ENCODE assay signal across 16 cellular contexts in genomic region chr13:100274942-100275506, GRCh38.
A peak's percentile ranks its signal among the peaks of the same experiment; 100 is the strongest.
DNase-seq lines count a peak whose midpoint lies in the region; ATAC-seq, FAIRE-seq and TF ChIP-seq lines count a peak whose summit lies in the region.
"Had no signal": no experiment of that assay in that cellular context is flagged by ENCODE, and none has a peak within 500 bp of the region (broad histone marks: within the 10 kb centered on the region; RNA-seq: fewer than 3 reads in every experiment).

No MANE protein-coding gene starts in this region.

- H3K4me2 ChIP-seq in K562 (ENCODE audit: insufficient read depth, low read length) (no peak overlapping the region), PC-9 (no peak overlapping the region), hepatocyte (no peak overlapping the region)

- CTCF ChIA-PET in K562 (lab: Yijun Ruan, JAX; ENCODE audit: low intra/inter-chr PET ratio) (no interaction called here), PC-9 (lab: Charles Lee) (no interaction called here)

- DNase-seq in ELR (ENCODE audit: low read depth) (peak; percentile 36), NB4 (ENCODE audit: low read depth) (peak; percentile 94), K562 (ENCODE audit: extremely low read depth in 1 of 4, low spot score in 3 of 4) (peak in 3 of 4 experiments; percentile 7 to 15 (median 9)), left lobe of liver (ENCODE audit: low spot score) (no peak), PC-9 (no peak), hepatocyte (ENCODE audit: low spot score) (no peak), psoas muscle (no peak), NCI-H2029 (lab: John Stamatoyannopoulos, UW) (no peak)
- DNase-seq: activated CD8-positive, alpha-beta memory T cell treated with anti-CD3 and anti-CD28 coated beads for 24 hours; activated effector memory CD4-positive, alpha-beta T cell treated with anti-CD3 and anti-CD28 coated beads, Interleukin-2, amount 50 U/mL, for 16 hours; effector memory CD4-positive, alpha-beta T cell; foreskin melanocyte; NCI-H187; SHP77 had no signal

- H3K27me3 ChIP-seq in K562 (ENCODE audit: control insufficient read depth in 2 of 2, insufficient read depth in 2 of 2, low read length in 2 of 2) (no peaks in the 10 kb centered on the region), PC-9 (ENCODE audit: insufficient read depth, low read depth) (no peaks in the 10 kb centered on the region), hepatocyte (no peaks in the 10 kb centered on the region), psoas muscle (ENCODE audit: insufficient read depth in 3 of 3, low read length in 2 of 3) (no peaks in the 10 kb centered on the region)
- H3K27me3 ChIP-seq: suprapubic skin had no signal

- FAIRE-seq in K562 (lab: Jason Lieb, UNC): no peak

- H2AFZ ChIP-seq in K562 (ENCODE audit: low read depth, low read length): no peak overlapping the region
- no peak overlapping the region for H2AFZ ChIP-seq in PC-9
- H2AFZ ChIP-seq in hepatocyte: no peak overlapping the region

- TF ChIP-seq POLR2A in NB4 (IDR thresholded peaks at IDR 0.05; ENCODE audit: extremely low read depth, insufficient read length): no peak
- no peak for TF ChIP-seq POLR2A in K562 (conservative IDR thresholded peaks at IDR 0.05)

- no TSS peak for BruUV-seq in K562 (replicated peaks; lab: Mats Ljungman, UMichigan)
- BruUV-seq in PC-9 (replicated peaks; lab: Mats Ljungman, UMichigan): no TSS peak

- H3K27ac ChIP-seq in K562 (ENCODE audit: extremely low read depth, low read depth, low read length): no peak overlapping the region
- no peak overlapping the region for H3K27ac ChIP-seq in PC-9
- no peak overlapping the region for H3K27ac ChIP-seq in hepatocyte
- H3K27ac ChIP-seq in psoas muscle: no peak overlapping the region
- H3K27ac ChIP-seq: prostate gland, suprapubic skin had no signal

- H3K9me3 ChIP-seq in K562 (replicated peaks; ENCODE audit: control insufficient read depth, insufficient read depth, low read depth, low read length) (no peaks in the 10 kb centered on the region), PC-9 (ENCODE audit: insufficient read depth, low read depth) (no peaks in the 10 kb centered on the region), hepatocyte (ENCODE audit: low read depth) (no peaks in the 10 kb centered on the region), psoas muscle (no peaks in the 10 kb centered on the region)
- H3K9me3 ChIP-seq: prostate gland, suprapubic skin had no signal

- TF ChIP-seq CTCF in NB4 (IDR thresholded peaks at IDR 0.05; ENCODE audit: low read depth, low read length) (no peak), K562 (IDR thresholded peaks at IDR 0.05 in 2 of 3, conservative IDR thresholded peaks at IDR 0.05 in 1 of 3; ENCODE audit: insufficient read depth in 2 of 3, low read depth in 1 of 3, low read length in 3 of 3) (no peak), PC-9 (conservative IDR thresholded peaks at IDR 0.05) (no peak), hepatocyte (IDR thresholded peaks at IDR 0.05; ENCODE audit: poor library complexity) (no peak), psoas muscle (IDR thresholded peaks at IDR 0.05) (no peak)

- H3K9ac ChIP-seq in K562 (ENCODE audit: insufficient read depth in 1 of 2, low read depth in 2 of 2, low read length in 2 of 2): no peak overlapping the region

- no peak for TF ChIP-seq EP300 in K562 (IDR thresholded peaks at IDR 0.05; ENCODE audit: low read length)

- in situ Hi-C loops in K562 (cut with MboI): no loop called here

- H3K4me1 ChIP-seq in K562 (replicated peaks in 1 of 2; ENCODE audit: control insufficient read depth in 2 of 2, insufficient read depth in 2 of 2, low read length in 2 of 2) (no peaks in the 10 kb centered on the region; a peak in 1 of 5 replicates), PC-9 (replicated peaks; ENCODE audit: insufficient read depth) (no peaks in the 10 kb centered on the region), hepatocyte (ENCODE audit: insufficient read depth) (no peaks in the 10 kb centered on the region), psoas muscle (no peaks in the 10 kb centered on the region)
- H3K4me1 ChIP-seq: prostate gland, suprapubic skin had no signal

- H3K79me2 ChIP-seq in K562 (ENCODE audit: control insufficient read depth, insufficient read depth, low read length): no peaks in the 10 kb centered on the region
- no peaks in the 10 kb centered on the region for H3K79me2 ChIP-seq in PC-9 (ENCODE audit: low read depth)
- no peaks in the 10 kb centered on the region for H3K79me2 ChIP-seq in hepatocyte

- H3K36me3 ChIP-seq in K562 (ENCODE audit: control insufficient read depth, insufficient read depth, low read length) (no peaks in the 10 kb centered on the region), PC-9 (ENCODE audit: low read depth) (no peaks in the 10 kb centered on the region), hepatocyte (replicated peaks; ENCODE audit: insufficient read depth, low read depth) (no peaks in the 10 kb centered on the region), psoas muscle (ENCODE audit: insufficient read depth in 1 of 2, low read depth in 1 of 2) (peaks cover 0 to 5% of the 10 kb centered on the region in 2 donors)
- H3K36me3 ChIP-seq: prostate gland had no signal

- no peaks in the 10 kb centered on the region for H3K9me2 ChIP-seq in PC-9 (ENCODE audit: insufficient read depth)
- H3K9me2 ChIP-seq in hepatocyte (replicated peaks; ENCODE audit: insufficient read depth): no peaks in the 10 kb centered on the region

- no peak for TF ChIP-seq RAD21 in K562 (CRISPR knock-in tag; conservative IDR thresholded peaks at IDR 0.05 in 1 of 2, IDR thresholded peaks at IDR 0.05 in 1 of 2)

- H4K20me1 ChIP-seq in K562 (replicated peaks; ENCODE audit: control insufficient read depth, insufficient read depth, low read length): no peaks in the 10 kb centered on the region
- H4K20me1 ChIP-seq in PC-9 (ENCODE audit: insufficient read depth): no peaks in the 10 kb centered on the region
- H4K20me1 ChIP-seq in hepatocyte (ENCODE audit: insufficient read depth, poor library complexity, severe bottlenecking): no peaks in the 10 kb centered on the region

- H3K4me3 ChIP-seq in NB4 (ENCODE audit: low read depth, low read length) (peak overlapping the region; percentile 65), K562 (no peak overlapping the region), PC-9 (no peak overlapping the region), hepatocyte (no peak overlapping the region), psoas muscle (no peak overlapping the region)
- H3K4me3 ChIP-seq: prostate gland, suprapubic skin had no signal

- POLR2A ChIA-PET in K562 (lab: Yijun Ruan, JAX): interaction anchor here (0.6 kb wide), 1 partner anchor 12 kb away, joined by 3 read pairs; no protein-coding TSS in a partner anchor
- POLR2A ChIA-PET in PC-9 (lab: Charles Lee; ENCODE audit: unreplicated experiment): no interaction called here

- WGBS in K562 (ENCODE audit: insufficient coverage, low coverage, missing lambda C conversion rate): 71% methylated on average over 8 of the region's 12 CpGs
- 82% methylated on average over 8 of the region's 12 CpGs for WGBS in hepatocyte (ENCODE audit: low lambda C conversion rate, missing lambda C conversion rate)
- WGBS in psoas muscle, 3 donors: 92 to 95% (median 93%) methylated on average over 11 to 12 of the region's 12 CpGs

- no peaks in the 10 kb centered on the region for H3K9me1 ChIP-seq in K562 (ENCODE audit: control insufficient read depth, insufficient read depth, low read length)

- intact Hi-C loops in K562 (cut with micrococcal nuclease): no loop called here
- intact Hi-C loops in PC-9 (cut with micrococcal nuclease; ENCODE audit: unreplicated experiment): no loop called here
- intact Hi-C loops in psoas muscle (cut with DNase I): no loop called here

- ATAC-seq in K562 (peak; percentile 38; the same call in 2 of the 3 replicates), left lobe of liver (peak; percentile 27), psoas muscle (no peak)

- H3F3A ChIP-seq in PC-9 (ENCODE audit: insufficient read depth, low read depth): no peaks in the 10 kb centered on the region

TF ChIP-seq in K562, 482 proteins besides CTCF, POLR2A, EP300 and RAD21 (continues in another document):
- TF ChIP-seq FOS (IDR thresholded peaks at IDR 0.05; ENCODE audit: extremely low read depth, insufficient read length): no peak
- TF ChIP-seq RERE (CRISPR knock-in tag; IDR thresholded peaks at IDR 0.05; ENCODE audit: borderline replicate concordance): no peak

Comparison
In these comparisons a context has a peak if more than half of its experiments do, and no peak if none do; other contexts are left out.
1. DNase-seq: peak in ELR (single experiment), NB4 (single experiment) and K562 (3 of 4); none in left lobe of liver (single experiment), PC-9 (0 of 2), hepatocyte (single experiment), psoas muscle (0 of 2) and NCI-H2029 (single experiment).
2. ATAC-seq: peak in K562 (single experiment) and left lobe of liver (single experiment); none in psoas muscle (0 of 4).